ENCODE assay signal across 8 cellular contexts in the genomic region with DNA sequence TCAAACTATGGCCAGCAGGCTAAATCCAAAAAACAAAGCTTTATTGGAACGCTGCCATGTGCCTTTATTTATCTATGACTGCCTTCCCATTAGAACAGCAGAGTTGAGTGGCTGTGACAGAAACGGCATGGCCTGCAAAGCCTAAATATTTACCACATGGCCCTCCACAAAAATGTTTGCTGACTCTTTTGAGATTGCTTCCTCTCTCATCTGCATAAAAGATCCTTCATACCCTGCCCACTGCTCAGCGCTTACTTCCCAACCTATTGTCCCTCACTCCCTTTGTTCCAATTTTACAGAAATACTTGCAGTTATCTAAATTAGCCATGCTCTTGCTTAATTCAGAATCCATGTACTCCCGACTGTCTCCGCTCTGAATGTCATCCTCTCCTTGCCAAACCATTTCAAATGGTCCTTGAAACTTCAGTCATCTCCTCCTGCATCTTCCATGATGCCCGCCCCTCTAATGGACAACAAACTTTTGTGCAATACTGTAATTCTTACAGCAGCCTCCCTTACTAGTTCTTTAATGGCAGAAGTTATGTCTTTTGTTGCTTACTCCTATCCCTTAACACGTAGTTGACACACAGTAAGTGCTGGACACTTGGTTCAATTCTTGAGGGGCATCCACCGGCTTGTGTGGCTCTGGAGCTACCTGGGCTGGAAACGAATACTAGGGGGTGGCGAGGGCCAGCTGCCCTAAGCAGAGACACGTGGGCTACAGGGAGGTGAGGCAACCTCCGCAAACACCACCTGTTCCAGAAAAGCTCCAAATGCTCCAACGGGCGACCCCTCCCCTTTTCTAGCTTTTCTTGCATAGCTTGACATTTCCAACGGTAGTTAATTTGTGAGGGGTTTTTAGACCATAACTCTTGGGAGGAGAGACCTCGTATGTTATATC. TPM values are rescaled to one million over a fixed set of nuclear protein-coding genes. Genes with fewer than 3 reads are reported as not detected.
A peak's percentile ranks its signal among the peaks of the same experiment; 100 is the strongest.
DNase-seq lines count a peak whose midpoint lies in the region; ATAC-seq, FAIRE-seq and TF ChIP-seq lines count a peak whose summit lies in the region.

No MANE protein-coding gene starts in this region.

- intact Hi-C loops in lower leg skin (cut with DNase I; ENCODE audit: low total_unique reads): no loop called here

- no peaks in the 10 kb centered on the region for H3K36me3 ChIP-seq in astrocyte (ENCODE audit: insufficient read depth, low read length)

- H3K4me3 ChIP-seq in astrocyte (ENCODE audit: insufficient read depth, low read depth, low read length) (peak overlapping the region; percentile 71), lower leg skin (ENCODE audit: low read depth, poor library complexity, severe bottlenecking) (peak overlapping the region; percentile 37)

- peak overlapping the region; percentile 81 for H3K9ac ChIP-seq in astrocyte (ENCODE audit: low read length)

- peak overlapping the region; percentile 82 for H2AFZ ChIP-seq in astrocyte (ENCODE audit: low read depth, low read length)

- H3K27me3 Mint-ChIP-seq in astrocyte (ENCODE audit: low read depth, unreplicated experiment) (no peaks in the 10 kb centered on the region), type B pancreatic cell (no peaks in the 10 kb centered on the region)

- peak overlapping the region; percentile 99 for H3K4me3 Mint-ChIP-seq in astrocyte (ENCODE audit: unreplicated experiment)
- peak overlapping the region; percentile 100 for H3K4me3 Mint-ChIP-seq in type B pancreatic cell

- TF ChIP-seq CTCF in C4-2B (conservative IDR thresholded peaks at IDR 0.05): no peak
- no peak for TF ChIP-seq CTCF in astrocyte (IDR thresholded peaks at IDR 0.05; ENCODE audit: insufficient read depth, low read depth, low read length)
- no peak for TF ChIP-seq CTCF in lower leg skin (IDR thresholded peaks at IDR 0.05)
- TF ChIP-seq CTCF in type B pancreatic cell (conservative IDR thresholded peaks at IDR 0.05): no peak

- H3K4me1 ChIP-seq in astrocyte (ENCODE audit: insufficient read depth, low read length): no peaks in the 10 kb centered on the region

- ATAC-seq in GM18909 (IDR thresholded peaks at IDR 0.05; ENCODE audit: poor library complexity, unreplicated experiment): peak; percentile 39
- peak; percentile 25 for ATAC-seq in HG03442 (IDR thresholded peaks at IDR 0.05; ENCODE audit: unreplicated experiment)
- ATAC-seq in HG02798 (IDR thresholded peaks at IDR 0.05; ENCODE audit: poor library complexity, unreplicated experiment): no peak

- H3K9me3 ChIP-seq in astrocyte (ENCODE audit: insufficient read depth, low read depth, low read length): no peaks in the 10 kb centered on the region

- WGBS in lower leg skin, 2 donors: 10 to 12% methylated on average over 16 of the region's 16 CpGs

- no peak for TF ChIP-seq POLR2A in lower leg skin (IDR thresholded peaks at IDR 0.05)

- H3K27ac Mint-ChIP-seq in astrocyte (ENCODE audit: unreplicated experiment): no peak overlapping the region
- H3K27ac Mint-ChIP-seq in type B pancreatic cell: peak overlapping the region; percentile 95

- H3K4me1 Mint-ChIP-seq in astrocyte (ENCODE audit: low read depth, unreplicated experiment) (no peaks in the 10 kb centered on the region), type B pancreatic cell (ENCODE audit: unreplicated experiment) (peaks cover 10% of the 10 kb centered on the region)

- H3K27ac ChIP-seq in C4-2B (peak overlapping the region; percentile 84), astrocyte (ENCODE audit: low read depth, low read length) (peak overlapping the region; percentile 35)

- peaks cover 1% of the 10 kb centered on the region for H3K9me3 Mint-ChIP-seq in astrocyte (ENCODE audit: unreplicated experiment)
- H3K9me3 Mint-ChIP-seq in type B pancreatic cell: no peaks in the 10 kb centered on the region

- DNase-seq in NCI-H82 treated with DMSO at 0.1 percent for 48 hours (lab: John Stamatoyannopoulos, UW; ENCODE audit: unreplicated experiment) (peak; percentile 69), astrocyte (ENCODE audit: low read depth) (no peak), lower leg skin (ENCODE audit: low spot score in 2 of 2) (no peak), type B pancreatic cell (ENCODE audit: extremely low spot score, unreplicated experiment) (no peak)

- H3K27me3 ChIP-seq in astrocyte (ENCODE audit: insufficient read depth, low read length): no peaks in the 10 kb centered on the region

- no peaks in the 10 kb centered on the region for H4K20me1 ChIP-seq in astrocyte (ENCODE audit: insufficient read depth, low read length)

- no peak for FAIRE-seq in astrocyte (lab: Jason Lieb, UNC)

- H3K4me2 ChIP-seq in astrocyte (ENCODE audit: low read length): peak overlapping the region; percentile 86

- H3K36me3 Mint-ChIP-seq in astrocyte (ENCODE audit: low read depth, unreplicated experiment) (no peaks in the 10 kb centered on the region), type B pancreatic cell (peaks cover 13% of the 10 kb centered on the region)

- peaks cover 55% of the 10 kb centered on the region for H3K79me2 ChIP-seq in astrocyte (ENCODE audit: insufficient read depth, low read length)

RNA-seq across cellular contexts. Expression of gene XRCC2, which starts 0.8 kb away (rescaled TPM):
- total RNA-seq in astrocyte (1.2 and 1.6 TPM in 2 replicates), lower leg skin (1 to 10 TPM in 1 of 4 donors, under 1 TPM in 3; 0.25 to 1.1 (median 0.81) TPM), type B pancreatic cell (ENCODE audit: low replicate concordance) (5.5 and 16.3 TPM in 2 replicates)
